Comparison of ENCODE assay signal across 20 cellular contexts in the genomic region with DNA sequence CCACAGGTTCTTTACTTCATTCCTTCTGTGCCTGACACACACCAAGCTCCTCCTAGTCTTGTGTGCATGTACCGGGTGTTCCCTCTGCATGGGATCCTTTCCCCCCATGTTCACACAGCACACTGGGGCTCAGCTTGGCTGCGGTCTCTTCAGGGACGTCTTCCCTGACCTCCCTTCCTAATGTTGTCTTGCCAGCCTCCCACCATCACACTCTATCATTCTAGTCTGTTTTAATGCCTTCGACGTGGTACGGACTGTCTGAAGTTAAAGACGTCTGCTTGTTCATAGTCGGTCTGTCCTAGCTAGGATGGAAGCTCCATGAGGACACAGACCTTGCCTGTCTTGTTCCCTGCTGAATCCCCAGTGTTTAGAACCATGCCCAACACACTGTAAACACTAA.
A peak's percentile ranks its signal among the peaks of the same experiment; 100 is the strongest.
DNase-seq lines count a peak whose midpoint lies in the region; ATAC-seq, FAIRE-seq and TF ChIP-seq lines count a peak whose summit lies in the region.
"Had no signal": no experiment of that assay in that cellular context is flagged by ENCODE, and none has a peak within 500 bp of the region (broad histone marks: within the 10 kb centered on the region; RNA-seq: fewer than 3 reads in every experiment).

No MANE protein-coding gene starts in this region.

- WGBS in H1 (ENCODE audit: extremely low coverage in 1 of 2, insufficient coverage in 1 of 2, insufficient read length in 1 of 2, insufficient replicate concordance in 2 of 2, low coverage in 1 of 2, low lambda C conversion rate in 2 of 2, missing lambda C conversion rate in 1 of 2), 2 experiments: 86% methylated on average over 8 of the region's 8 CpGs; no CpG with 5 or more reads in 1 of the 2 experiments
- WGBS in neuronal stem cell (ENCODE audit: extremely low coverage in 2 of 2, insufficient read length in 2 of 2, insufficient replicate concordance in 1 of 2), 2 donors: no CpG with 5 or more reads among the region's 8 CpGs

- H4K91ac ChIP-seq in H1 (replicated peaks; ENCODE audit: insufficient read length, low read length) (no peak overlapping the region), neuronal stem cell (ENCODE audit: low read depth, low read length, poor library complexity) (no peak overlapping the region)

- no peak overlapping the region for H2AK5ac ChIP-seq in H1 (ENCODE audit: low read depth, low read length)
- H2AK5ac ChIP-seq in neuronal stem cell (ENCODE audit: low read depth, low read length): no peak overlapping the region

- no peaks in the 10 kb centered on the region for H3K27me3 ChIP-seq in left ventricle myocardium inferior (ENCODE audit: low read depth)
- H3K27me3 ChIP-seq in H1 (replicated peaks in 1 of 4; ENCODE audit: control insufficient read depth in 3 of 4, extremely low read depth in 1 of 4, insufficient read depth in 3 of 4, low read length in 3 of 4): no peaks in the 10 kb centered on the region
- H3K27me3 ChIP-seq in neuronal stem cell (ENCODE audit: control insufficient read depth in 3 of 3, insufficient read depth in 3 of 3, low read depth in 1 of 3, low read length in 3 of 3): no peaks in the 10 kb centered on the region
- H3K27me3 ChIP-seq: BLaER1 treated with 17β-estradiol and CSF1 and Interleukin-3, amounts not matched to agents 10 nM and 100 nM had no signal

- TF ChIP-seq RAD21 in H1 (IDR thresholded peaks at IDR 0.05 in 1 of 2, conservative IDR thresholded peaks at IDR 0.05 in 1 of 2; ENCODE audit: low read depth in 2 of 2, low read length in 2 of 2): no peak

- H2BK120ac ChIP-seq in H1 (replicated peaks; ENCODE audit: low read depth, low read length) (no peak overlapping the region), neuronal stem cell (ENCODE audit: low read depth, low read length) (no peak overlapping the region)

- H3K23me2 ChIP-seq in H1 (ENCODE audit: low read depth, low read length): no peaks in the 10 kb centered on the region

- H2AFZ ChIP-seq in H1 (ENCODE audit: low read length) (no peak overlapping the region), neuronal stem cell (ENCODE audit: low read length) (no peak overlapping the region)

- no peak overlapping the region for H3K4ac ChIP-seq in H1 (replicated peaks; ENCODE audit: insufficient read length, low read depth, low read length)
- no peak overlapping the region for H3K4ac ChIP-seq in neuronal stem cell (ENCODE audit: low read length)

- H2BK20ac ChIP-seq in H1 (ENCODE audit: low read length): no peak overlapping the region

- peaks cover 0 to 9% of the 10 kb centered on the region in 2 experiments; a peak in 1 of 4 replicates for H3K79me2 ChIP-seq in H1 (ENCODE audit: control insufficient read depth in 1 of 2, insufficient read depth in 2 of 2, low read length in 2 of 2)

- H2BK15ac ChIP-seq in H1 (ENCODE audit: low read length) (no peak overlapping the region), neuronal stem cell (ENCODE audit: low read length) (no peak overlapping the region)

- CTCF ChIA-PET in H1 (lab: Charles Lee; ENCODE audit: partially characterized antibody): no interaction called here

- H2BK5ac ChIP-seq in H1 (ENCODE audit: low read depth, low read length) (no peak overlapping the region), neuronal stem cell (ENCODE audit: low read length) (no peak overlapping the region)

- H3K4me1 ChIP-seq in left ventricle myocardium inferior (peaks cover 46% of the 10 kb centered on the region), H1 (replicated peaks in 1 of 4; ENCODE audit: control insufficient read depth in 3 of 4, insufficient read depth in 4 of 4, low read length in 3 of 4) (peaks cover 0 to 3% (median 0%) of the 10 kb centered on the region in 4 experiments; a peak in 2 of 7 replicates), neuronal stem cell (ENCODE audit: control insufficient read depth in 2 of 2, insufficient read depth in 1 of 2, low read depth in 1 of 2, low read length in 2 of 2) (no peaks in the 10 kb centered on the region)
- H3K4me1 ChIP-seq: BLaER1 treated with 17β-estradiol and CSF1 and Interleukin-3, amounts not matched to agents 10 nM and 100 nM; Caco-2 had no signal

- H3K18ac ChIP-seq in H1 (ENCODE audit: extremely low read depth, low read length) (no peak overlapping the region), neuronal stem cell (ENCODE audit: low read length) (peak overlapping the region; percentile 13)

- TF ChIP-seq CTCF in left ventricle myocardium inferior (IDR thresholded peaks at IDR 0.05; ENCODE audit: borderline replicate concordance): no peak
- no peak for TF ChIP-seq CTCF in H1 (IDR thresholded peaks at IDR 0.05; ENCODE audit: control extremely low read depth in 1 of 3, insufficient read depth in 1 of 3, low read depth in 1 of 3, low read length in 3 of 3)

- H3K9me3 ChIP-seq in left ventricle myocardium inferior (replicated peaks) (no peaks in the 10 kb centered on the region), H1 (ENCODE audit: insufficient read depth in 2 of 2, low read depth in 1 of 2, low read length in 1 of 2) (no peaks in the 10 kb centered on the region), neuronal stem cell (replicated peaks in 1 of 2; ENCODE audit: control insufficient read depth in 2 of 2, insufficient read depth in 1 of 2, low read depth in 1 of 2, low read length in 2 of 2) (peaks cover 0 to 2% of the 10 kb centered on the region in 2 donors)
- H3K9me3 ChIP-seq: A549, Caco-2 had no signal

- H3K27ac ChIP-seq in left ventricle myocardium inferior (replicated peaks): peak overlapping the region; percentile 63
- no peak overlapping the region for H3K27ac ChIP-seq in H1 (ENCODE audit: low read depth, low read length)
- no peak overlapping the region for H3K27ac ChIP-seq in neuronal stem cell (replicated peaks; ENCODE audit: low read length)
- H3K27ac ChIP-seq: 22Rv1; BLaER1 treated with 17β-estradiol and CSF1 and Interleukin-3, amounts not matched to agents 10 nM and 100 nM; C4-2B had no signal

- TF ChIP-seq EP300 in H1 (IDR thresholded peaks at IDR 0.05; ENCODE audit: borderline replicate concordance in 1 of 2, low read depth in 2 of 2, low read length in 2 of 2): no peak

- FAIRE-seq in H1 (lab: Jason Lieb, UNC): no peak
- FAIRE-seq: A549, D721Med, G401.6, GM12891, GM18507 had no signal

- intact Hi-C loops in left ventricle myocardium inferior (cut with micrococcal nuclease): no loop called here
- intact Hi-C loops in Right ventricle myocardium superior (cut with DNase I): no loop called here

- no peak overlapping the region for H4K5ac ChIP-seq in H1 (ENCODE audit: insufficient read length, low read depth, low read length)

- POLR2A ChIA-PET in H1 (lab: Charles Lee; ENCODE audit: partially characterized antibody): no interaction called here

- no peak overlapping the region for H3K9ac ChIP-seq in H1 (replicated peaks in 1 of 4; ENCODE audit: extremely low read depth in 1 of 4, low read depth in 3 of 4, low read length in 3 of 4)
- no peak overlapping the region for H3K9ac ChIP-seq in neuronal stem cell (ENCODE audit: low read depth, low read length, poor library complexity)
- H3K9ac ChIP-seq: BLaER1 treated with 17β-estradiol and CSF1 and Interleukin-3, amounts not matched to agents 10 nM and 100 nM had no signal

- H2BK12ac ChIP-seq in H1 (ENCODE audit: low read depth, low read length) (no peak overlapping the region), neuronal stem cell (ENCODE audit: low read length) (no peak overlapping the region)

- no peak overlapping the region for H3K4me3 ChIP-seq in left ventricle myocardium inferior
- H3K4me3 ChIP-seq in H1 (ENCODE audit: extremely low read depth in 1 of 4, insufficient read depth in 2 of 4, low read depth in 3 of 4, low read length in 4 of 4): no peak overlapping the region
- no peak overlapping the region for H3K4me3 ChIP-seq in neuronal stem cell (ENCODE audit: low read length in 2 of 2)
- H3K4me3 ChIP-seq: A549; BLaER1 treated with 17β-estradiol and CSF1 and Interleukin-3, amounts not matched to agents 10 nM and 100 nM had no signal

- peaks cover 50% of the 10 kb centered on the region for H3K36me3 ChIP-seq in left ventricle myocardium inferior
- peaks cover 0 to 10% (median 4%) of the 10 kb centered on the region in 4 experiments; a peak in 4 of 8 replicates for H3K36me3 ChIP-seq in H1 (ENCODE audit: control insufficient read depth in 2 of 4, insufficient read depth in 4 of 4, low read length in 3 of 4)
- peaks cover 7 to 60% of the 10 kb centered on the region in 2 donors for H3K36me3 ChIP-seq in neuronal stem cell (replicated peaks in 1 of 2; ENCODE audit: control insufficient read depth in 2 of 2, insufficient read depth in 2 of 2, low read length in 2 of 2)

- H3K4me2 ChIP-seq in H1 (ENCODE audit: insufficient read depth in 1 of 2, low read depth in 2 of 2, low read length in 2 of 2): no peak overlapping the region
- no peak overlapping the region for H3K4me2 ChIP-seq in neuronal stem cell (ENCODE audit: insufficient read depth, low read length, poor library complexity, severe bottlenecking)
- H3K4me2 ChIP-seq: A549; BLaER1 treated with 17β-estradiol and CSF1 and Interleukin-3, amounts not matched to agents 10 nM and 100 nM had no signal

- H3K56ac ChIP-seq in H1 (replicated peaks; ENCODE audit: insufficient read length, low read depth, low read length): no peak overlapping the region

- H3K79me1 ChIP-seq in H1 (ENCODE audit: low read depth, low read length) (no peaks in the 10 kb centered on the region; the same call in 1 of the 2 replicates), neuronal stem cell (ENCODE audit: low read depth, low read length) (no peaks in the 10 kb centered on the region)

- no peaks in the 10 kb centered on the region for H4K20me1 ChIP-seq in H1 (replicated peaks in 1 of 2; ENCODE audit: control insufficient read depth in 1 of 2, insufficient read depth in 2 of 2, low read length in 2 of 2)
- H4K20me1 ChIP-seq: BLaER1 treated with 17β-estradiol and CSF1 and Interleukin-3, amounts not matched to agents 10 nM and 100 nM had no signal

- DNase-seq in left ventricle myocardium inferior: no peak
- no peak for DNase-seq in Right ventricle myocardium superior
- DNase-seq in H1 (ENCODE audit: low read depth in 1 of 2, low spot score in 2 of 2): no peak
- DNase-seq in neuronal stem cell (ENCODE audit: low spot score): no peak
- DNase-seq: AML-193; Caco-2; Calu3; CD4-positive, alpha-beta T cell; CD8-positive, alpha-beta T cell; DMS79 treated with DMSO at 0.1 percent for 48 hours; GF-D8 had no signal

- no peak for ATAC-seq in Right ventricle myocardium superior (ENCODE audit: poor library complexity)
- no peak for ATAC-seq in GM18505 (IDR thresholded peaks at IDR 0.05; ENCODE audit: unreplicated experiment)
- ATAC-seq: A549; CD8-positive, alpha-beta T cell had no signal

- TF ChIP-seq POLR2A in H1 (IDR thresholded peaks at IDR 0.05; ENCODE audit: control extremely low read depth in 1 of 2, low read depth in 2 of 2, low read length in 2 of 2): no peak
- no peak for TF ChIP-seq POLR2A in GM18505 (IDR thresholded peaks at IDR 0.05; ENCODE audit: borderline replicate concordance, extremely low read depth, insufficient read depth, insufficient read length)

- H3K23ac ChIP-seq in H1 (ENCODE audit: insufficient read length) (no peak overlapping the region), neuronal stem cell (ENCODE audit: low read depth, low read length, poor library complexity) (no peak overlapping the region)

- H3K14ac ChIP-seq in H1 (ENCODE audit: insufficient read length): no peak overlapping the region
- H3K14ac ChIP-seq in neuronal stem cell (ENCODE audit: low read length): no peak overlapping the region

- H4K8ac ChIP-seq in H1 (ENCODE audit: extremely low read depth, insufficient read depth, low read length) (peak overlapping the region; percentile 36; the same call in 1 of the 2 replicates), neuronal stem cell (ENCODE audit: low read depth, low read length) (no peak overlapping the region)
